Comparison of ENCODE assay signal across 8 cellular contexts in genomic region chr5:79237735-79238560, GRCh38. TPM values are rescaled to one million over a fixed set of nuclear protein-coding genes. Genes with fewer than 3 reads are reported as not detected.
DNase-seq lines count a peak whose midpoint lies in the region; ATAC-seq and TF ChIP-seq lines count a peak whose summit lies in the region.

No MANE protein-coding gene starts in this region.

- BruUV-seq in OCI-LY7 (replicated peaks; lab: Mats Ljungman, UMichigan) = TSS peak; percentile 50

- H3K9ac ChIP-seq in parathyroid adenoma = no peak overlapping the region

- H3K4me2 ChIP-seq in OCI-LY7 (ENCODE audit: low read length) (peak overlapping the region; percentile 98), parathyroid adenoma (ENCODE audit: low read length) (peak overlapping the region; percentile 97)

- H3K27ac ChIP-seq in OCI-LY7 (ENCODE audit: low read depth, low read length, poor library complexity, severe bottlenecking) (no peak overlapping the region), esophagus (ENCODE audit: low read depth in 2 of 2, low read length in 1 of 2) (peak overlapping the region; percentile 91 to 95), parathyroid adenoma (peak overlapping the region; percentile 84)

- no peak for TF ChIP-seq CTCF in OCI-LY7 (conservative IDR thresholded peaks at IDR 0.05; ENCODE audit: low read length)
- TF ChIP-seq CTCF in parathyroid adenoma (IDR thresholded peaks at IDR 0.05) = no peak

- H3K36me3 ChIP-seq in OCI-LY7 (ENCODE audit: insufficient read depth, low read length) = no peaks in the 10 kb centered on the region
- no peaks in the 10 kb centered on the region for H3K36me3 ChIP-seq in esophagus (ENCODE audit: control insufficient read depth in 2 of 2, insufficient read depth in 2 of 2, low read length in 1 of 2)
- H3K36me3 ChIP-seq in parathyroid adenoma (ENCODE audit: control insufficient read depth, insufficient read depth, low read length) = no peaks in the 10 kb centered on the region

- peak; percentile 16 for DNase-seq in NCI-H2171 treated with DMSO at 0.1 percent for 48 hours (lab: John Stamatoyannopoulos, UW)
- DNase-seq in NCI-H2171 (lab: John Stamatoyannopoulos, UW) = no peak
- DNase-seq in OCI-LY7 (ENCODE audit: low spot score) = peak; percentile 40
- DNase-seq in NOMO-1 treated with dmso at 0.1 percent for 144 hours (lab: John Stamatoyannopoulos, UW; ENCODE audit: unreplicated experiment) = no peak

- H4K20me1 ChIP-seq in OCI-LY7 (ENCODE audit: insufficient read depth, low read length) = peaks cover 12% of the 10 kb centered on the region; the same call in 1 of the 2 replicates

- H2AFZ ChIP-seq in OCI-LY7 (ENCODE audit: low read length) = no peak overlapping the region; the same call in 1 of the 2 replicates
- peak overlapping the region; percentile 76 for H2AFZ ChIP-seq in parathyroid adenoma

- intact Hi-C loops in OCI-LY7 (cut with micrococcal nuclease; ENCODE audit: unreplicated experiment) = loop anchor here (2.0 to 5.0 kb wide), 4 partner anchors 224 to 591 kb away; partner anchors contain the start of gene HOMER1

- peaks cover 47% of the 10 kb centered on the region; the same call in 1 of the 2 replicates for H3K79me2 ChIP-seq in OCI-LY7 (ENCODE audit: insufficient read depth, low read depth, low read length)
- peaks cover 51% of the 10 kb centered on the region for H3K79me2 ChIP-seq in parathyroid adenoma

- no peaks in the 10 kb centered on the region for H3K9me3 ChIP-seq in OCI-LY7 (ENCODE audit: low read length)
- no peaks in the 10 kb centered on the region for H3K9me3 ChIP-seq in esophagus (ENCODE audit: control insufficient read depth in 2 of 2, insufficient read depth in 1 of 2, low read depth in 1 of 2, low read length in 1 of 2)
- H3K9me3 ChIP-seq in parathyroid adenoma (ENCODE audit: control insufficient read depth, low read length) = no peaks in the 10 kb centered on the region

- 14 to 17% methylated on average over 14 of the region's 14 CpGs for WGBS in esophagus, 2 donors

- POLR2A ChIA-PET in OCI-LY7 (lab: Charles Lee) = interaction anchor here (0.5 to 1.3 kb wide), 6 partner anchors 23 to 316 kb away, joined by 3 to 6 read pairs (median 3); no protein-coding TSS in a partner anchor

- H3K27me3 ChIP-seq in esophagus (ENCODE audit: control insufficient read depth in 1 of 2, insufficient read depth in 2 of 2, low read length in 2 of 2) = no peaks in the 10 kb centered on the region
- no peaks in the 10 kb centered on the region for H3K27me3 ChIP-seq in parathyroid adenoma (ENCODE audit: control insufficient read depth, insufficient read depth, low read length)

- peaks cover 41% of the 10 kb centered on the region for H3K4me1 ChIP-seq in OCI-LY7 (ENCODE audit: insufficient read depth, low read length, poor library complexity, severe bottlenecking)
- H3K4me1 ChIP-seq in esophagus (ENCODE audit: control insufficient read depth in 2 of 2, insufficient read depth in 2 of 2, low read length in 1 of 2) = peaks cover 0 to 3% of the 10 kb centered on the region in 2 donors
- H3K4me1 ChIP-seq in parathyroid adenoma = no peaks in the 10 kb centered on the region

- CTCF ChIA-PET in OCI-LY7 (lab: Charles Lee; ENCODE audit: unreplicated experiment) = no interaction called here

- H3K4me3 ChIP-seq in OCI-LY7 (ENCODE audit: low read depth, low read length, poor library complexity, severe bottlenecking) (peak overlapping the region; percentile 97), esophagus (ENCODE audit: low read depth in 1 of 2, low read length in 2 of 2) (peak overlapping the region; percentile 73 to 86), parathyroid adenoma (ENCODE audit: low read depth, low read length) (peak overlapping the region; percentile 81)

- no peaks in the 10 kb centered on the region for H3K9me2 ChIP-seq in OCI-LY7 (ENCODE audit: insufficient read depth, low read length)

- ATAC-seq in HG03520 (IDR thresholded peaks at IDR 0.05; ENCODE audit: unreplicated experiment) = no peak
- ATAC-seq in HG03354 (IDR thresholded peaks at IDR 0.05; ENCODE audit: poor library complexity, severe bottlenecking, unreplicated experiment) = no peak

RNA-seq across cellular contexts. Expression of gene JMY, which starts 2.0 kb away (rescaled TPM):
- total RNA-seq in OCI-LY7 (2014; rRNA removed; shearing (Covaris generic)) = 4.3 and 4.5 TPM in 2 replicates
- total RNA-seq in OCI-LY7 (2022) = 6.3 and 7.1 TPM in 2 replicates
- 1 to 10 TPM; 2.3 to 2.5 TPM for polyA plus RNA-seq in esophagus

Comparison
In these comparisons a context has a peak if more than half of its experiments do, and no peak if none do; other contexts are left out.
1. DNase-seq: peak in NCI-H2171 treated with DMSO at 0.1 percent for 48 hours (single experiment) and OCI-LY7 (single experiment); none in NCI-H2171 (single experiment) and NOMO-1 treated with dmso at 0.1 percent for 144 hours (single experiment).
2. Peak in every context shown above with its lines, with median percentiles within 50 percentile points of each other: H3K4me3 ChIP-seq.